29 cellular contexts compared by ENCODE assay signal in the genomic region with DNA sequence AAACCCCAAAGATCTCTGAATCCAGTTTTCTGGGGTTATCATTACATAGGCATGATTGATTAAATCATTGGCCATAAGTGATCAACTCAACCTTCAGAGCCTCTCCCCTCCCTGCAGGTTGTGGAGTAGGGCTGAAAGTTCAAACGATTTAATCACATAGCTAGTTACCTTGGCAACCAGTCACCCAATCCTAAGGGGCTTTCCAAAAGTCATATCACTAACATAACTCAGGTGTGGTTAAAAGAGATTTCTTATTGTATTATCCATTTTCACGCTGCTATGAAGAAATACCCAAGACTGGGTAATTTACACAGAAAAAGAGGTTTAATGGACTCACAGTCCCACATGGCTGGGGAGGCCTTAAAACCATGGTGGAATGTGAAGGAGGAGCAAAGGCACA.
"Had no signal": no experiment of that assay in that cellular context is flagged by ENCODE, and none has a peak within 500 bp of the region (broad histone marks: within the 10 kb centered on the region; RNA-seq: fewer than 3 reads in every experiment).

No MANE protein-coding gene starts in this region.

- DNase-seq: activated CD4-positive, alpha-beta memory T cell treated with anti-CD3 and anti-CD28 coated beads for 36 hours; activated CD4-positive, alpha-beta T cell treated with anti-CD3 and anti-CD28 coated beads for 36 hours; activated CD4-positive, alpha-beta T cell treated with anti-CD3 and anti-CD28 coated beads, Interleukin-2, amount 10 ng/mL, durations not matched to agents 24 days and 14 days; activated CD4-positive, CD25-positive, alpha-beta regulatory T cell; activated CD4-positive, CD25-positive, alpha-beta regulatory T cell treated with anti-CD3 and anti-CD28 coated beads, Interleukin-2, amount 50 U/mL, for 72 hours; activated CD8-positive, alpha-beta memory T cell treated with anti-CD3 and anti-CD28 coated beads, Interleukin-2, amount 10 ng/mL, durations not matched to agents 7 days and 5 days; activated CD8-positive, alpha-beta memory T cell treated with anti-CD3 and anti-CD28 coated beads, Interleukin-2, amount 50 U/mL, for 4 hours; activated CD8-positive, alpha-beta T cell treated with anti-CD3 and anti-CD28 coated beads, Interleukin-2, amount 10 ng/mL, durations not matched to agents 7 days and 5 days; activated gamma-delta T cell; activated naive CD4-positive, alpha-beta T cell; activated naive CD4-positive, alpha-beta T cell treated with anti-CD3 and anti-CD28 coated beads, Interleukin-2, amount 10 ng/mL, durations not matched to agents 7 days and 5 days; activated naive CD8-positive, alpha-beta T cell treated with anti-CD3 and anti-CD28 coated beads, Interleukin-2, amount 10 ng/mL, durations not matched to agents 7 days and 5 days; activated T-cell treated with anti-CD3 and anti-CD28 coated beads, Interleukin-2, amount 50 U/mL, for 24 hours; activated T-cell treated with anti-CD3 and anti-CD28 coated beads, Interleukin-2, amount 50 U/mL, for 72 hours; central memory CD4-positive, alpha-beta T cell; cerebellar nuclear complex; colonic mucosa; effector CD8-positive, alpha-beta T cell; esophagus squamous epithelium; foreskin melanocyte; heart right ventricle had no signal

- H3K27me3 Mint-ChIP-seq: activated CD4-positive, alpha-beta memory T cell treated with anti-CD3 and anti-CD28 coated beads for 36 hours; activated CD4-positive, alpha-beta T cell treated with anti-CD3 and anti-CD28 coated beads for 36 hours; activated CD4-positive, alpha-beta T cell treated with anti-CD3 and anti-CD28 coated beads, Interleukin-2, amount 10 ng/mL, durations not matched to agents 24 days and 14 days; activated CD8-positive, alpha-beta memory T cell treated with anti-CD3 and anti-CD28 coated beads, Interleukin-2, amount 10 ng/mL, durations not matched to agents 7 days and 5 days; activated naive CD4-positive, alpha-beta T cell treated with anti-CD3 and anti-CD28 coated beads, Interleukin-2, amount 10 ng/mL, durations not matched to agents 7 days and 5 days; activated naive CD8-positive, alpha-beta T cell treated with anti-CD3 and anti-CD28 coated beads, Interleukin-2, amount 10 ng/mL, durations not matched to agents 7 days and 5 days; activated T-cell treated with anti-CD3 and anti-CD28 coated beads, Interleukin-2, amount 50 U/mL, for 24 hours had no signal

- H3K4me1 Mint-ChIP-seq: activated CD4-positive, alpha-beta T cell treated with anti-CD3 and anti-CD28 coated beads for 36 hours; activated CD4-positive, alpha-beta T cell treated with anti-CD3 and anti-CD28 coated beads, Interleukin-2, amount 10 ng/mL, durations not matched to agents 24 days and 14 days; activated CD8-positive, alpha-beta memory T cell treated with anti-CD3 and anti-CD28 coated beads, Interleukin-2, amount 10 ng/mL, durations not matched to agents 7 days and 5 days; activated naive CD4-positive, alpha-beta T cell treated with anti-CD3 and anti-CD28 coated beads, Interleukin-2, amount 10 ng/mL, durations not matched to agents 7 days and 5 days; activated naive CD8-positive, alpha-beta T cell treated with anti-CD3 and anti-CD28 coated beads, Interleukin-2, amount 10 ng/mL, durations not matched to agents 7 days and 5 days; brain had no signal

- H3K9me3 ChIP-seq: ascending aorta, breast epithelium, colonic mucosa, esophagus squamous epithelium, gastroesophageal sphincter had no signal

- H3K9me3 Mint-ChIP-seq: activated CD4-positive, alpha-beta T cell treated with anti-CD3 and anti-CD28 coated beads, Interleukin-2, amount 10 ng/mL, durations not matched to agents 24 days and 14 days; activated T-cell treated with anti-CD3 and anti-CD28 coated beads, Interleukin-2, amount 50 U/mL, for 24 hours had no signal

- H3K4me3 Mint-ChIP-seq: activated CD4-positive, alpha-beta memory T cell treated with anti-CD3 and anti-CD28 coated beads for 36 hours; activated CD4-positive, alpha-beta T cell treated with anti-CD3 and anti-CD28 coated beads for 36 hours; activated CD4-positive, alpha-beta T cell treated with anti-CD3 and anti-CD28 coated beads, Interleukin-2, amount 10 ng/mL, durations not matched to agents 24 days and 14 days; activated CD8-positive, alpha-beta memory T cell treated with anti-CD3 and anti-CD28 coated beads, Interleukin-2, amount 10 ng/mL, durations not matched to agents 7 days and 5 days; activated CD8-positive, alpha-beta T cell treated with anti-CD3 and anti-CD28 coated beads, Interleukin-2, amount 10 ng/mL, durations not matched to agents 7 days and 5 days; activated naive CD4-positive, alpha-beta T cell treated with anti-CD3 and anti-CD28 coated beads, Interleukin-2, amount 10 ng/mL, durations not matched to agents 7 days and 5 days; activated naive CD8-positive, alpha-beta T cell treated with anti-CD3 and anti-CD28 coated beads, Interleukin-2, amount 10 ng/mL, durations not matched to agents 7 days and 5 days; activated T-cell treated with anti-CD3 and anti-CD28 coated beads, Interleukin-2, amount 50 U/mL, for 24 hours; activated T-cell treated with anti-CD3 and anti-CD28 coated beads, Interleukin-2, amount 50 U/mL, for 72 hours; brain had no signal

- H3K36me3 ChIP-seq: ascending aorta, breast epithelium, cardiac muscle cell, colonic mucosa, esophagus squamous epithelium, gastroesophageal sphincter, heart right ventricle had no signal

- H3K27ac Mint-ChIP-seq: activated CD4-positive, alpha-beta memory T cell treated with anti-CD3 and anti-CD28 coated beads for 36 hours; activated CD4-positive, alpha-beta T cell treated with anti-CD3 and anti-CD28 coated beads for 36 hours; activated CD4-positive, alpha-beta T cell treated with anti-CD3 and anti-CD28 coated beads, Interleukin-2, amount 10 ng/mL, durations not matched to agents 24 days and 14 days; activated CD8-positive, alpha-beta memory T cell treated with anti-CD3 and anti-CD28 coated beads, Interleukin-2, amount 10 ng/mL, durations not matched to agents 7 days and 5 days; activated CD8-positive, alpha-beta T cell treated with anti-CD3 and anti-CD28 coated beads, Interleukin-2, amount 10 ng/mL, durations not matched to agents 7 days and 5 days; activated naive CD4-positive, alpha-beta T cell treated with anti-CD3 and anti-CD28 coated beads, Interleukin-2, amount 10 ng/mL, durations not matched to agents 7 days and 5 days; activated naive CD8-positive, alpha-beta T cell treated with anti-CD3 and anti-CD28 coated beads, Interleukin-2, amount 10 ng/mL, durations not matched to agents 7 days and 5 days; activated T-cell treated with anti-CD3 and anti-CD28 coated beads, Interleukin-2, amount 50 U/mL, for 24 hours; activated T-cell treated with anti-CD3 and anti-CD28 coated beads, Interleukin-2, amount 50 U/mL, for 72 hours; brain had no signal

- H3K27ac ChIP-seq: ascending aorta, breast epithelium, cardiac muscle cell, colonic mucosa, epithelial cell of prostate, esophagus squamous epithelium, gastroesophageal sphincter, heart right ventricle, hepatocyte had no signal

- H3K36me3 Mint-ChIP-seq: activated CD4-positive, alpha-beta memory T cell treated with anti-CD3 and anti-CD28 coated beads for 36 hours; activated CD8-positive, alpha-beta memory T cell treated with anti-CD3 and anti-CD28 coated beads, Interleukin-2, amount 10 ng/mL, durations not matched to agents 7 days and 5 days; activated naive CD4-positive, alpha-beta T cell treated with anti-CD3 and anti-CD28 coated beads, Interleukin-2, amount 10 ng/mL, durations not matched to agents 7 days and 5 days; activated naive CD4-positive, alpha-beta T cell treated with anti-CD3 and anti-CD28 coated beads, Interleukin-2, amount 50 U/mL, for 72 hours; activated naive CD8-positive, alpha-beta T cell treated with anti-CD3 and anti-CD28 coated beads, Interleukin-2, amount 10 ng/mL, durations not matched to agents 7 days and 5 days; brain had no signal

- H2AFZ ChIP-seq: hepatocyte had no signal

- H3K79me2 ChIP-seq: hepatocyte had no signal

- H3K4me3 ChIP-seq: ascending aorta, breast epithelium, cardiac muscle cell, colonic mucosa, esophagus squamous epithelium, gastroesophageal sphincter, heart right ventricle, hepatocyte had no signal

- H3K27me3 ChIP-seq: ascending aorta, breast epithelium, cardiac muscle cell, colonic mucosa, esophagus squamous epithelium, gastroesophageal sphincter, heart right ventricle, hepatocyte had no signal

- H3K4me1 ChIP-seq: ascending aorta, breast epithelium, colonic mucosa, esophagus squamous epithelium, gastroesophageal sphincter, heart right ventricle had no signal

- H3K4me2 ChIP-seq: hepatocyte had no signal

- ATAC-seq: activated CD4-positive, alpha-beta T cell treated with anti-CD3 and anti-CD28 coated beads for 36 hours; activated CD8-positive, alpha-beta memory T cell treated with anti-CD3 and anti-CD28 coated beads, Interleukin-2, amount 10 ng/mL, durations not matched to agents 7 days and 5 days; activated CD8-positive, alpha-beta T cell treated with anti-CD3 and anti-CD28 coated beads, Interleukin-2, amount 10 ng/mL, durations not matched to agents 7 days and 5 days; activated naive CD4-positive, alpha-beta T cell treated with anti-CD3 and anti-CD28 coated beads, Interleukin-2, amount 50 U/mL, for 72 hours; activated T-cell treated with anti-CD3 and anti-CD28 coated beads, Interleukin-2, amount 50 U/mL, for 72 hours; gastroesophageal sphincter; heart right ventricle had no signal
